22 cellular contexts compared by ENCODE assay signal in genomic region chr20:12410783-12411182, GRCh38.
"Had no signal": no experiment of that assay in that cellular context is flagged by ENCODE, and none has a peak within 500 bp of the region (broad histone marks: within the 10 kb centered on the region; RNA-seq: fewer than 3 reads in every experiment).

No MANE protein-coding gene starts in this region.

- ATAC-seq: activated naive CD4-positive, alpha-beta T cell treated with anti-CD3 and anti-CD28 coated beads, Interleukin-2, amount 50 U/mL, for 72 hours; activated naive CD8-positive, alpha-beta T cell treated with anti-CD3 and anti-CD28 coated beads, Interleukin-2, amount 50 U/mL, for 24 hours; activated T-cell treated with anti-CD3 and anti-CD28 coated beads, Interleukin-2, amount 50 U/mL, for 4 hours; T-cell had no signal

- H3K27me3 ChIP-seq: brain microvascular endothelial cell had no signal

- H3K27ac ChIP-seq: brain microvascular endothelial cell, VCaP had no signal

- H3K36me3 ChIP-seq: brain microvascular endothelial cell had no signal

- DNase-seq: activated CD4-positive, alpha-beta memory T cell treated with anti-CD3 and anti-CD28 coated beads for 36 hours; activated CD4-positive, alpha-beta T cell treated with anti-CD3 and anti-CD28 coated beads, Interleukin-2, amount 10 ng/mL, durations not matched to agents 7 days and 5 days; activated CD4-positive, CD25-positive, alpha-beta regulatory T cell; activated CD8-positive, alpha-beta memory T cell treated with anti-CD3 and anti-CD28 coated beads for 24 hours; activated effector memory CD4-positive, alpha-beta T cell treated with anti-CD3 and anti-CD28 coated beads, Interleukin-2, amount 50 U/mL, for 16 hours; activated naive CD4-positive, alpha-beta T cell treated with Interleukin-2 at 50 U/mL for 16 hours; activated naive CD8-positive, alpha-beta T cell treated with anti-CD3 and anti-CD28 coated beads, Interleukin-2, amount 50 U/mL, for 24 hours; activated T-cell treated with anti-CD3 and anti-CD28 coated beads, Interleukin-2, amount 50 U/mL, for 4 hours; amniotic stem cell; brain microvascular endothelial cell; Karpas-422; NCI-H1105 treated with DMSO at 0.1 percent for 48 hours; NCI-H1436 treated with DMSO at 0.1 percent for 48 hours; NCI-H187; NCI-H2081; NCI-H446; SIG-M5; T-cell; T-helper 2 cell; T1000 had no signal
